In the genomic region with DNA sequence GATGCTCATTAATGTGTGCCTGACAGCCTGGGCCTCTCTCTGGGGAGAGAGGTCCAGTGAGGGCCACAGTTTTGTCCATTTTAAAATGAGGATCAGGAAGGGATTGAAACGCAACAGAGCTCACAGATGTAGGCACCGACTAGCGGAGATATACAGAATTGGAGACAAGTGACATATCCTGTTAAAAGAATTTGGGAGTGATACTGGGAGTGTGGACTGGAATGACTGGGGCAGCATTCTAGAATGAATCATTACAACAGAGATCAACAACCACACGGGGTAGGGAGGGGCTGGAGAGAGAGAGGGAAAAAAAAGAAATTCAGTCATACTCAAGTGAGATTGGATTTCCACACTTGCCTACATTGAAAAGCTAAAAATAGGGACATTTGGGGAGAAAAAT, we compare ENCODE assay signal across 17 cellular contexts. TPM values are rescaled to one million over a fixed set of nuclear protein-coding genes. Genes with fewer than 3 reads are reported as not detected.
DNase-seq lines count a peak whose midpoint lies in the region; ATAC-seq and TF ChIP-seq lines count a peak whose summit lies in the region.
"Had no signal": no experiment of that assay in that cellular context is flagged by ENCODE, and none has a peak within 500 bp of the region (broad histone marks: within the 10 kb centered on the region; RNA-seq: fewer than 3 reads in every experiment).

No MANE protein-coding gene starts in this region.

- no TSS peak for BruUV-seq in Caco-2 (replicated peaks; lab: Mats Ljungman, UMichigan)

- H3K36me3 Mint-ChIP-seq in Caco-2 (ENCODE audit: insufficient read depth, unreplicated experiment): no peaks in the 10 kb centered on the region
- H3K36me3 Mint-ChIP-seq in WTC11: no peaks in the 10 kb centered on the region
- H3K36me3 Mint-ChIP-seq in glutamatergic neuron (ENCODE audit: unreplicated experiment): no peaks in the 10 kb centered on the region
- H3K36me3 Mint-ChIP-seq: CD8-positive, alpha-beta T cell; stimulated activated effector memory CD8-positive, alpha-beta T cell treated with anti-CD3 and anti-CD28 coated beads, Interleukin-12 subunit alpha, Interleukin-12 subunit beta, amount 100 ng/mL, for 72 hours had no signal

- H3K27me3 Mint-ChIP-seq in Caco-2 (ENCODE audit: insufficient read depth, unreplicated experiment): peaks cover 42% of the 10 kb centered on the region
- H3K27me3 Mint-ChIP-seq in WTC11 (ENCODE audit: low read depth): peaks cover 51% of the 10 kb centered on the region
- peaks cover 11% of the 10 kb centered on the region for H3K27me3 Mint-ChIP-seq in glutamatergic neuron (ENCODE audit: unreplicated experiment)

- H2BK5ac ChIP-seq in mesendoderm (ENCODE audit: low read length): no peak overlapping the region

- no peak overlapping the region for H3K56ac ChIP-seq in mesendoderm (ENCODE audit: low read length)

- H2BK120ac ChIP-seq in mesendoderm (ENCODE audit: low read depth, low read length): no peak overlapping the region

- H3K27ac Mint-ChIP-seq in Caco-2 (ENCODE audit: unreplicated experiment) (no peak overlapping the region), WTC11 (no peak overlapping the region), glutamatergic neuron (ENCODE audit: unreplicated experiment) (no peak overlapping the region)
- H3K27ac Mint-ChIP-seq: CD8-positive, alpha-beta T cell; dendritic cell treated with granulocyte-macrophage colony-stimulating factor and Interleukin-4, amounts not matched to agents 40 ng/mL and 50 ng/mL, for 4 days; stimulated activated effector memory CD8-positive, alpha-beta T cell treated with anti-CD3 and anti-CD28 coated beads, Interleukin-12 subunit alpha, Interleukin-12 subunit beta, amount 100 ng/mL, for 72 hours had no signal

- H3K23ac ChIP-seq in mesendoderm (ENCODE audit: low read length): no peak overlapping the region

- H3K4me3 Mint-ChIP-seq in Caco-2 (ENCODE audit: unreplicated experiment): no peak overlapping the region
- no peak overlapping the region for H3K4me3 Mint-ChIP-seq in WTC11
- no peak overlapping the region for H3K4me3 Mint-ChIP-seq in glutamatergic neuron (ENCODE audit: unreplicated experiment)
- H3K4me3 Mint-ChIP-seq: CD8-positive, alpha-beta T cell; dendritic cell treated with granulocyte-macrophage colony-stimulating factor and Interleukin-4, amounts not matched to agents 40 ng/mL and 50 ng/mL, for 4 days; stimulated activated effector memory CD8-positive, alpha-beta T cell treated with anti-CD3 and anti-CD28 coated beads, Interleukin-12 subunit alpha, Interleukin-12 subunit beta, amount 100 ng/mL, for 72 hours had no signal

- H3K9me3 ChIP-seq in Caco-2 (no peaks in the 10 kb centered on the region), thyroid gland (no peaks in the 10 kb centered on the region)

- peaks cover 4% of the 10 kb centered on the region for H3K4me1 Mint-ChIP-seq in Caco-2 (ENCODE audit: low read depth, unreplicated experiment)
- peaks cover 12% of the 10 kb centered on the region for H3K4me1 Mint-ChIP-seq in WTC11
- H3K4me1 Mint-ChIP-seq in glutamatergic neuron (ENCODE audit: low read depth, unreplicated experiment): peaks cover 17% of the 10 kb centered on the region

- peak; percentile 25 to 30 for TF ChIP-seq CTCF in Caco-2 (IDR thresholded peaks at IDR 0.05; ENCODE audit: insufficient read depth in 1 of 2, low read depth in 1 of 2, low read length in 1 of 2, severe bottlenecking in 1 of 2, unreplicated experiment in 1 of 2)
- TF ChIP-seq CTCF in LNCaP clone FGC (IDR thresholded peaks at IDR 0.05; ENCODE audit: control insufficient read depth, extremely low read depth, insufficient read depth): peak; percentile 38
- TF ChIP-seq CTCF in cardiac fibroblast (IDR thresholded peaks at IDR 0.05; ENCODE audit: low read depth, low read length): no peak
- TF ChIP-seq CTCF in WTC11 (IDR thresholded peaks at IDR 0.05): no peak
- TF ChIP-seq CTCF in thyroid gland (IDR thresholded peaks at IDR 0.05): no peak
- TF ChIP-seq CTCF in glutamatergic neuron (IDR thresholded peaks at IDR 0.05; ENCODE audit: partially characterized antibody, unreplicated experiment): no peak

- no peak for ATAC-seq in WTC11
- ATAC-seq: CD8-positive, alpha-beta T cell; stimulated activated effector memory CD8-positive, alpha-beta T cell treated with anti-CD3 and anti-CD28 coated beads, Interleukin-12 subunit alpha, Interleukin-12 subunit beta, amount 100 ng/mL, for 72 hours had no signal

- H3K18ac ChIP-seq in mesendoderm (ENCODE audit: low read length): no peak overlapping the region

- no CpG with 5 or more reads among the region's 4 CpGs for WGBS in mesendoderm (ENCODE audit: extremely low coverage, insufficient coverage, low lambda C conversion rate)
- 53 to 62% methylated on average over 4 of the region's 4 CpGs for WGBS in thyroid gland, 2 donors

- H3K79me1 ChIP-seq in mesendoderm (ENCODE audit: low read length): no peaks in the 10 kb centered on the region

- no peak overlapping the region for H4K5ac ChIP-seq in mesendoderm (ENCODE audit: low read length)

- H3K4me2 ChIP-seq in mesendoderm (ENCODE audit: low read length): no peak overlapping the region

- H3K4me1 ChIP-seq in Caco-2 (0 out of 2 replicates have a peak, but pooled peaks cover 5% of the 10 kb centered on the region), mesendoderm (ENCODE audit: control insufficient read depth, low read depth, low read length) (peaks cover 2% of the 10 kb centered on the region), thyroid gland (peaks cover 0 to 6% of the 10 kb centered on the region in 2 donors)

- H3K9me3 Mint-ChIP-seq in Caco-2 (ENCODE audit: unreplicated experiment) (no peaks in the 10 kb centered on the region), WTC11 (no peaks in the 10 kb centered on the region), glutamatergic neuron (ENCODE audit: unreplicated experiment) (peaks cover 14% of the 10 kb centered on the region)
- H3K9me3 Mint-ChIP-seq: dendritic cell treated with granulocyte-macrophage colony-stimulating factor and Interleukin-4, amounts not matched to agents 40 ng/mL and 50 ng/mL, for 4 days; stimulated activated effector memory CD8-positive, alpha-beta T cell treated with anti-CD3 and anti-CD28 coated beads, Interleukin-12 subunit alpha, Interleukin-12 subunit beta, amount 100 ng/mL, for 72 hours had no signal

- intact Hi-C loops in Caco-2 (cut with micrococcal nuclease; ENCODE audit: unreplicated experiment): no loop called here
- intact Hi-C loops in thyroid gland (cut with DNase I): no loop called here

- no peak overlapping the region for H3K9ac ChIP-seq in mesendoderm (ENCODE audit: low read length)

- peak in 1 of 2 experiments; percentile 19 for DNase-seq in Caco-2
- DNase-seq in LNCaP clone FGC (ENCODE audit: low read depth): no peak
- DNase-seq in cardiac fibroblast (ENCODE audit: low read depth in 2 of 2): peak; percentile 15 to 40
- peak; percentile 39 for DNase-seq in mesendoderm
- no peak for DNase-seq in WTC11 (ENCODE audit: low spot score)
- no peak for DNase-seq in thyroid gland
- no peak for DNase-seq in glutamatergic neuron
- DNase-seq in HPDE6-E6E7 (ENCODE audit: extremely low spot score): no peak
- DNase-seq: activated CD4-positive, alpha-beta T cell treated with anti-CD3 and anti-CD28 coated beads, Interleukin-2, amount 50 U/mL, for 4 hours; activated gamma-delta T cell treated with Interleukin-2 at 50 U/mL for 16 hours; CD8-positive, alpha-beta T cell; NCI-H1436; NCI-H774; stimulated activated CD4-positive, alpha-beta T cell treated with anti-CD3 and anti-CD28 coated beads, Interleukin-1b, Interleukin-23, amount 100 ng/mL, for 48 hours had no signal

- no peak for TF ChIP-seq POLR2A in thyroid gland (IDR thresholded peaks at IDR 0.05)

- CTCF ChIA-PET in Caco-2 (lab: Charles Lee) (interaction anchor here (1.3 kb wide), 1 partner anchor 370 kb away, joined by 3 read pairs; no protein-coding TSS in a partner anchor), WTC11 (lab: Charles Lee) (interaction anchor here (0.9 to 1.7 kb wide), 4 partner anchors 156 to 375 kb away, joined by 3 to 4 read pairs (median 3); no protein-coding TSS in a partner anchor)

- H3K36me3 ChIP-seq in Caco-2 (ENCODE audit: control insufficient read depth, insufficient read depth, low read length) (no peaks in the 10 kb centered on the region), mesendoderm (ENCODE audit: control insufficient read depth, insufficient read depth, low read length) (no peaks in the 10 kb centered on the region), thyroid gland (no peaks in the 10 kb centered on the region)

- peaks cover 2% of the 10 kb centered on the region for H3K27me3 ChIP-seq in Caco-2 (replicated peaks; ENCODE audit: control insufficient read depth, insufficient read depth, low read length)
- H3K27me3 ChIP-seq in mesendoderm (ENCODE audit: insufficient read depth, low read length, poor library complexity): peaks cover 6% of the 10 kb centered on the region
- no peaks in the 10 kb centered on the region for H3K27me3 ChIP-seq in thyroid gland

- H3K4me3 ChIP-seq in Caco-2 (ENCODE audit: low read depth, low read length) (no peak overlapping the region), LNCaP clone FGC (ENCODE audit: low read depth, low read length) (no peak overlapping the region), cardiac fibroblast (replicated peaks in 1 of 2; ENCODE audit: low read depth in 2 of 2, low read length in 2 of 2) (no peak overlapping the region), mesendoderm (ENCODE audit: low read length) (no peak overlapping the region), thyroid gland (replicated peaks in 1 of 3) (no peak overlapping the region)
- H3K4me3 ChIP-seq: lung had no signal

- H4K8ac ChIP-seq in mesendoderm (ENCODE audit: low read depth, low read length): no peak overlapping the region

- POLR2A ChIA-PET in Caco-2 (lab: Charles Lee): interaction anchor here (0.5 kb wide), 1 partner anchor 127 kb away, joined by 14 read pairs; no protein-coding TSS in a partner anchor
- POLR2A ChIA-PET in WTC11 (lab: Charles Lee): no interaction called here

- no peak overlapping the region for H2AK5ac ChIP-seq in mesendoderm (ENCODE audit: low read length)

- H3K27ac ChIP-seq in mesendoderm (ENCODE audit: low read depth, low read length) (no peak overlapping the region), thyroid gland (no peak overlapping the region)

- no peaks in the 10 kb centered on the region for H3K79me2 ChIP-seq in mesendoderm (ENCODE audit: control insufficient read depth, insufficient read depth, low read length)

- H2BK15ac ChIP-seq in mesendoderm (replicated peaks; ENCODE audit: low read depth): no peak overlapping the region

- H3K4ac ChIP-seq in mesendoderm (ENCODE audit: low read depth, low read length): no peak overlapping the region

RNA-seq across cellular contexts. Expression of a gene that starts 2.5 kb away (rescaled TPM):
- total RNA-seq in Caco-2 (2022): 0.95 and 1.1 TPM in 2 replicates
- polyA plus RNA-seq in mesendoderm (2013, experiment 1 of 2): 2.0 TPM
- polyA plus RNA-seq in mesendoderm (2013, experiment 2 of 2): 1.8 TPM
- 5.4 to 5.9 TPM (median 5.5 TPM) in 3 replicates for total RNA-seq in WTC11 (2021)
- total RNA-seq in thyroid gland: 100 to 1,000 TPM in 3 of 4 donors, 10 to 100 TPM in 1; 94.8 to 195 (median 150) TPM
- 819 TPM for total RNA-seq in glutamatergic neuron (ENCODE audit: unreplicated experiment)

Comparison
In these comparisons a context has a peak if more than half of its experiments do, and no peak if none do; other contexts are left out.
1. DNase-seq: peak in cardiac fibroblast (2 of 2) and mesendoderm (single experiment); none in LNCaP clone FGC (single experiment), WTC11 (single experiment), thyroid gland (0 of 2), glutamatergic neuron (single experiment) and HPDE6-E6E7 (single experiment).
2. CTCF ChIP-seq: peak in Caco-2 (2 of 2) and LNCaP clone FGC (single experiment); none in cardiac fibroblast (single experiment), WTC11 (single experiment), thyroid gland (0 of 6) and glutamatergic neuron (single experiment).
3. RNA of a gene that starts 2.5 kb away (total RNA-seq): 819 TPM in glutamatergic neuron (single experiment) and 94.8 to 195 TPM in thyroid gland; 5.4 to 5.9 TPM in WTC11 and 0.95 to 1.1 TPM in Caco-2; every median in the first group is over 10 times any median in the second.